25 cellular contexts compared by ENCODE assay signal in genomic region chr1:78536427-78536826, GRCh38.
DNase-seq lines count a peak whose midpoint lies in the region; FAIRE-seq and TF ChIP-seq lines count a peak whose summit lies in the region.
"Had no signal": no experiment of that assay in that cellular context is flagged by ENCODE, and none has a peak within 500 bp of the region (broad histone marks: within the 10 kb centered on the region; RNA-seq: fewer than 3 reads in every experiment).

No MANE protein-coding gene starts in this region.

- DNase-seq in AG10803 (ENCODE audit: low read depth) (peak; percentile 51), HS-27A (ENCODE audit: low read depth) (peak; percentile 59), amniotic stem cell (lab: John Stamatoyannopoulos, UW) (peak; percentile 2), iris pigment epithelial cell (ENCODE audit: low read depth) (peak; percentile 54), NCI-H2171 treated with DMSO at 0.1 percent for 48 hours (lab: John Stamatoyannopoulos, UW) (no peak), GM19239 (ENCODE audit: insufficient read length, low spot score) (no peak), 8988T (no peak)
- no peak for DNase-seq in activated effector memory CD4-positive, alpha-beta T cell treated with anti-CD3 and anti-CD28 coated beads, Interleukin-2, amount 50 U/mL, for 16 hours
- DNase-seq: activated CD4-positive, alpha-beta T cell treated with anti-CD3 and anti-CD28 coated beads for 36 hours; activated CD8-positive, alpha-beta memory T cell treated with anti-CD3 and anti-CD28 coated beads for 24 hours; activated T-cell treated with anti-CD3 and anti-CD28 coated beads, Interleukin-2, amount 50 U/mL, for 1 hour; CD4-positive, alpha-beta T cell; heart right ventricle; Kasumi-1; NCI-H1048; NCI-H1694 treated with DMSO at 0.1 percent for 48 hours; NCI-H2171; NCI-H69; nucleus accumbens; psoas muscle; RPMI8226 had no signal

- TF ChIP-seq CTCF in AG10803 (conservative IDR thresholded peaks at IDR 0.05; ENCODE audit: low read length): no peak

- FAIRE-seq in GM19239 (lab: Jason Lieb, UNC): no peak
- FAIRE-seq: endometrium had no signal

- no peak overlapping the region for H3K4me3 ChIP-seq in AG10803 (ENCODE audit: low read length)
- H3K4me3 ChIP-seq: cardiac muscle cell, heart right ventricle, psoas muscle, SK-N-MC, skin epidermis had no signal

Comparison
In these comparisons a context has a peak if more than half of its experiments do, and no peak if none do; other contexts are left out.
1. DNase-seq: peak in AG10803 (single experiment), HS-27A (single experiment), amniotic stem cell (single experiment) and iris pigment epithelial cell (single experiment); none in activated effector memory CD4-positive, alpha-beta T cell treated with anti-CD3 and anti-CD28 coated beads, Interleukin-2, amount 50 U/mL, for 16 hours (single experiment), NCI-H2171 treated with DMSO at 0.1 percent for 48 hours (single experiment), GM19239 (single experiment) and 8988T (single experiment).